1 cellular context compared by ENCODE assay signal in the genomic region with DNA sequence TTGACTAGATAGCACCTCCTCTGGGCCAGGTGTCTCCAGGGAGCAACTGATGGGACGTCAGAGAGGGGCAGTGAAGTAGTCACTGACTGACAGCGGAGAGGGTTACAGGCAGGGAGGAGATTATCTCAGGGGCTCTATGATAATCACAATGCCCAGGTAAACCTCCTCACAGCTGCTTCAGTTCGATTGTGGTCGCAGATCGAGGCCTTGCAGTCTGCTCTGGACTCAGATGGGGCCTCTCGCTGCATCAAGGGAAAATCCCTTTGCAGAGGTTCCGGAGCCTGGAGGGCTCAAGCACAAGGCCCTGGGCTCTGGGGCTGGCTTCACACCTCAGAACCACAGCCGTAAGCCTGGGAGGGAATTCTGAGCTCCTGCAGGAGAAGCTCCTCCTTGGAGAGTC.
TF ChIP-seq lines count a peak whose summit lies in the region.

No MANE protein-coding gene starts in this region.

TF ChIP-seq in HepG2, 621 proteins besides CTCF, POLR2A, EP300 and RAD21:
- no peak for TF ChIP-seq TP53 (CRISPR knock-in tag; conservative IDR thresholded peaks at IDR 0.05)
- no peak for TF ChIP-seq NAIF1 (CRISPR knock-in tag; IDR thresholded peaks at IDR 0.05; ENCODE audit: borderline replicate concordance)
- TF ChIP-seq ZNF510 (CRISPR knock-in tag; IDR thresholded peaks at IDR 0.05; ENCODE audit: low read depth): no peak
